Comparison of ENCODE assay signal across 1 cellular context in genomic region chr2:218322756-218323525, GRCh38.
A peak's percentile ranks its signal among the peaks of the same experiment; 100 is the strongest.
TF ChIP-seq lines count a peak whose summit lies in the region.

No MANE protein-coding gene starts in this region.

TF ChIP-seq in HepG2, 621 proteins besides CTCF, POLR2A, EP300 and RAD21 (continued from another document and continues in another):
- TF ChIP-seq ZBTB40 (IDR thresholded peaks at IDR 0.05) (no peak), ZBTB40 (CRISPR knock-in tag; IDR thresholded peaks at IDR 0.05) (no peak; the same call in 1 of the 2 replicates), HDAC2 (CRISPR knock-in tag; IDR thresholded peaks at IDR 0.05) (no peak; the same call in 1 of the 2 replicates), ELF1 (CRISPR knock-in tag; IDR thresholded peaks at IDR 0.05) (no peak), MAFF (IDR thresholded peaks at IDR 0.05; ENCODE audit: low read depth, low read length) (no peak), GLMP (CRISPR knock-in tag; IDR thresholded peaks at IDR 0.05; ENCODE audit: borderline replicate concordance) (no peak), PITX1 (CRISPR knock-in tag; IDR thresholded peaks at IDR 0.05) (peak; percentile 60; the same call in 1 of the 2 replicates), ZKSCAN1 (IDR thresholded peaks at IDR 0.05; ENCODE audit: low read length) (no peak), ETV6 (CRISPR knock-in tag; conservative IDR thresholded peaks at IDR 0.05) (no peak), SRSF1 (optimal IDR thresholded peaks at IDR 0.05; ENCODE audit: low read depth, low read length) (no peak), SMAD3 (CRISPR knock-in tag; IDR thresholded peaks at IDR 0.05) (no peak; the same call in 1 of the 2 replicates), MIER2 (CRISPR knock-in tag; IDR thresholded peaks at IDR 0.05) (no peak), ZNF879 (CRISPR knock-in tag; IDR thresholded peaks at IDR 0.05) (peak; percentile 86; the same call in 1 of the 2 replicates), THAP9 (CRISPR knock-in tag; IDR thresholded peaks at IDR 0.05; ENCODE audit: borderline replicate concordance) (no peak; the same call in none of the 2 replicates), SNAPC4 (CRISPR knock-in tag; IDR thresholded peaks at IDR 0.05) (no peak; the same call in 1 of the 2 replicates), TAF15 (IDR thresholded peaks at IDR 0.05; ENCODE audit: low read depth, low read length, poor library complexity, severe bottlenecking) (peak; percentile 66), NR1H2 (CRISPR knock-in tag; IDR thresholded peaks at IDR 0.05; ENCODE audit: borderline replicate concordance, low read depth) (no peak), ZNF782 (CRISPR knock-in tag; IDR thresholded peaks at IDR 0.05; ENCODE audit: borderline replicate concordance) (no peak), RBM22 (optimal IDR thresholded peaks at IDR 0.05; ENCODE audit: low read length) (no peak), ZNF432 (CRISPR knock-in tag; IDR thresholded peaks at IDR 0.05; ENCODE audit: borderline replicate concordance) (no peak), ELK4 (CRISPR knock-in tag; IDR thresholded peaks at IDR 0.05; ENCODE audit: borderline replicate concordance) (no peak), MXD3 (CRISPR knock-in tag; IDR thresholded peaks at IDR 0.05) (peak; percentile 59), ASH2L (IDR thresholded peaks at IDR 0.05; ENCODE audit: insufficient read length, low read depth, low read length) (peak; percentile 79), FUBP1 (CRISPR knock-in tag; IDR thresholded peaks at IDR 0.05; ENCODE audit: borderline replicate concordance) (no peak), THAP7 (CRISPR knock-in tag; IDR thresholded peaks at IDR 0.05) (peak; percentile 78; the same call in 1 of the 2 replicates), PHF8 (CRISPR knock-in tag; IDR thresholded peaks at IDR 0.05) (peak; percentile 78), FOSL2 (CRISPR knock-in tag; IDR thresholded peaks at IDR 0.05) (no peak), NFKB2 (CRISPR knock-in tag; IDR thresholded peaks at IDR 0.05; ENCODE audit: borderline replicate concordance) (peak; percentile 69; the same call in 1 of the 2 replicates), ZNF225 (CRISPR knock-in tag; IDR thresholded peaks at IDR 0.05) (no peak), SCMH1 (CRISPR knock-in tag; IDR thresholded peaks at IDR 0.05; ENCODE audit: borderline replicate concordance) (no peak), MLX (CRISPR knock-in tag; IDR thresholded peaks at IDR 0.05) (no peak), KLF6 (CRISPR knock-in tag; IDR thresholded peaks at IDR 0.05) (no peak), ZNF713 (CRISPR knock-in tag; IDR thresholded peaks at IDR 0.05) (peak; percentile 61; the same call in 1 of the 2 replicates), ZBTB38 (CRISPR knock-in tag; IDR thresholded peaks at IDR 0.05) (no peak), NFYB (CRISPR knock-in tag; IDR thresholded peaks at IDR 0.05) (no peak)
